In the genomic region with DNA sequence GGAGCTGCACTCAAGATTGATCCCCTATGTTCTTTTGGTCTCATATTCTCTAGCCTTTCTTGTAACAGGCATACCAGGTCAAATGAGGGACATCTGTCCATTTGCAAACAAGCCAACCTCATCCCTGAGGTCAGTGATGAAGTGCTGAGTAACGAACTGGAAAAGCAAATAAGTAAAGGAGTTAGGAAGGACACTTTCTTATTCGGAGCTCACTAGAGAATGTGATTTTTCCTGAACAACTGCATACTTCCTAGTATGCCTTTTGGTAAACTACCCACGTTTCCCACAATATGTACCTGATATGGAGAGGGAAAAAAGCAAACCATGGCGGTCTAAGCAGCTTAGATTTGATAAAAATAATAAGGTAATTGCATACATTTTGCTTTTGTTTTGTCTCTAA, we compare ENCODE assay signal across 25 cellular contexts.
"Had no signal": no experiment of that assay in that cellular context is flagged by ENCODE, and none has a peak within 500 bp of the region (broad histone marks: within the 10 kb centered on the region; RNA-seq: fewer than 3 reads in every experiment).

No MANE protein-coding gene starts in this region.

- H3K36me3 ChIP-seq: esophagus squamous epithelium, heart left ventricle, left ventricle myocardium inferior, prostate gland, right lobe of liver, tibial artery had no signal

- H2AFZ ChIP-seq: parathyroid adenoma had no signal

- FAIRE-seq: colon had no signal

- H3K4me3 ChIP-seq: esophagus squamous epithelium, heart left ventricle, left ventricle myocardium inferior, lung, prostate gland, right lobe of liver, tibial artery had no signal

- H3K27ac ChIP-seq: epithelial cell of prostate, esophagus squamous epithelium, foreskin keratinocyte, heart left ventricle, left ventricle myocardium inferior, parathyroid adenoma, prostate gland, right lobe of liver, tibial artery had no signal

- H3K9ac ChIP-seq: parathyroid adenoma had no signal

- H3K4me1 ChIP-seq: esophagus squamous epithelium, foreskin keratinocyte, left ventricle myocardium inferior, parathyroid adenoma, prostate gland, right lobe of liver had no signal

- H3K27me3 Mint-ChIP-seq: central memory CD8-positive, alpha-beta T cell; effector memory CD8-positive, alpha-beta T cell; naive B cell; stimulated activated memory B cell treated with anti-CD40 and anti-IgM and Interleukin-4, amounts not matched to agents 10 μg/mL and 1 μg/mL and 100 μg/mL, for 72 hours; stimulated activated naive CD8-positive, alpha-beta T cell treated with anti-CD3 and anti-CD28 coated beads, Interleukin-15, Interleukin-2, amounts not matched to agents 100 ng/mL and 50 ng/mL, for 24 hours had no signal

- H3K9me3 ChIP-seq: esophagus squamous epithelium, heart left ventricle, prostate gland, right lobe of liver, tibial artery had no signal

- H3K27me3 ChIP-seq: esophagus squamous epithelium, heart left ventricle, right lobe of liver, tibial artery had no signal

- H3K9me3 Mint-ChIP-seq: central memory CD8-positive, alpha-beta T cell; dendritic cell treated with granulocyte-macrophage colony-stimulating factor and Interleukin-4, amounts not matched to agents 40 ng/mL and 50 ng/mL, for 4 days; effector memory CD8-positive, alpha-beta T cell; stimulated activated memory B cell treated with anti-CD40 and anti-IgM and Interleukin-4, amounts not matched to agents 10 μg/mL and 1 μg/mL and 100 μg/mL, for 72 hours; stimulated activated naive CD8-positive, alpha-beta T cell treated with anti-CD3 and anti-CD28 coated beads, Interleukin-15, Interleukin-2, amounts not matched to agents 100 ng/mL and 50 ng/mL, for 24 hours had no signal

- H3K4me1 Mint-ChIP-seq: central memory CD8-positive, alpha-beta T cell; nephron had no signal

- ATAC-seq: effector memory CD8-positive, alpha-beta T cell; foreskin keratinocyte; heart left ventricle; left cardiac atrium; right lobe of liver; stimulated activated memory B cell treated with anti-CD40 and anti-IgM and Interleukin-4, amounts not matched to agents 10 μg/mL and 1 μg/mL and 100 μg/mL, for 72 hours had no signal

- H3K79me2 ChIP-seq: parathyroid adenoma had no signal

- H3K4me3 Mint-ChIP-seq: central memory CD8-positive, alpha-beta T cell; dendritic cell treated with granulocyte-macrophage colony-stimulating factor and Interleukin-4, amounts not matched to agents 40 ng/mL and 50 ng/mL, for 4 days; effector memory CD8-positive, alpha-beta T cell; nephron; stimulated activated memory B cell treated with anti-CD40 and anti-IgM and Interleukin-4, amounts not matched to agents 10 μg/mL and 1 μg/mL and 100 μg/mL, for 72 hours; stimulated activated naive CD8-positive, alpha-beta T cell treated with anti-CD3 and anti-CD28 coated beads, Interleukin-15, Interleukin-2, amounts not matched to agents 100 ng/mL and 50 ng/mL, for 24 hours had no signal

- DNase-seq: effector memory CD8-positive, alpha-beta T cell; esophagus squamous epithelium; foreskin keratinocyte; heart left ventricle; islet precursor cell; left cardiac atrium; left ventricle myocardium inferior; mesenchymal stem cell; midbrain; naive B cell; occipital lobe; retina; right lobe of liver; stimulated activated CD4-positive, alpha-beta T cell treated with anti-CD3 and anti-CD28 coated beads, Interleukin-4, amount 100 ng/mL, for 1 hour; tibial artery had no signal

- H3K27ac Mint-ChIP-seq: dendritic cell treated with granulocyte-macrophage colony-stimulating factor and Interleukin-4, amounts not matched to agents 40 ng/mL and 50 ng/mL, for 4 days; effector memory CD8-positive, alpha-beta T cell; nephron; stimulated activated memory B cell treated with anti-CD40 and anti-IgM and Interleukin-4, amounts not matched to agents 10 μg/mL and 1 μg/mL and 100 μg/mL, for 72 hours; stimulated activated naive CD8-positive, alpha-beta T cell treated with anti-CD3 and anti-CD28 coated beads, Interleukin-15, Interleukin-2, amounts not matched to agents 100 ng/mL and 50 ng/mL, for 24 hours had no signal

- H3K36me3 Mint-ChIP-seq: naive B cell; stimulated activated memory B cell treated with anti-CD40 and anti-IgM and Interleukin-4, amounts not matched to agents 10 μg/mL and 1 μg/mL and 100 μg/mL, for 72 hours had no signal
